ENCODE assay signal across 8 cellular contexts in genomic region chr22:43090130-43090789, GRCh38. TPM values are rescaled to one million over a fixed set of nuclear protein-coding genes. Genes with fewer than 3 reads are reported as not detected.
DNase-seq lines count a peak whose midpoint lies in the region; ATAC-seq and TF ChIP-seq lines count a peak whose summit lies in the region.

No MANE protein-coding gene starts in this region.

- peaks cover under 1 to 19% (median 17%) of the 10 kb centered on the region in 7 donors for H3K4me1 Mint-ChIP-seq in naive thymus-derived CD4-positive, alpha-beta T cell
- H3K4me1 Mint-ChIP-seq in type B pancreatic cell (ENCODE audit: unreplicated experiment): no peaks in the 10 kb centered on the region

- peak; percentile 54 for TF ChIP-seq CTCF in type B pancreatic cell (conservative IDR thresholded peaks at IDR 0.05)

- peaks cover 0 to 1% (median 0%) of the 10 kb centered on the region in 11 donors for H3K9me3 Mint-ChIP-seq in naive thymus-derived CD4-positive, alpha-beta T cell
- H3K9me3 Mint-ChIP-seq in type B pancreatic cell: peaks cover under 1% of the 10 kb centered on the region

- intact Hi-C loops in naive thymus-derived CD4-positive, alpha-beta T cell (cut with micrococcal nuclease): loop anchor here in 1 of 2 donors (5.0 kb wide), 1 partner anchor 308 kb away; no protein-coding TSS in a partner anchor

- H3K36me3 Mint-ChIP-seq in naive thymus-derived CD4-positive, alpha-beta T cell: peaks cover 0 to 9% (median 4%) of the 10 kb centered on the region in 5 donors
- H3K36me3 Mint-ChIP-seq in type B pancreatic cell: peaks cover 4% of the 10 kb centered on the region

- H3K36me3 ChIP-seq in BLaER1: no peaks in the 10 kb centered on the region
- H3K36me3 ChIP-seq in naive thymus-derived CD4-positive, alpha-beta T cell (ENCODE audit: control insufficient read depth in 2 of 3, insufficient read depth in 3 of 3, low read length in 3 of 3): no peaks in the 10 kb centered on the region

- CTCF ChIA-PET in naive thymus-derived CD4-positive, alpha-beta T cell (lab: Charles Lee): interaction anchor here (0.7 to 1.1 kb wide), 3 partner anchors 54 to 469 kb away, joined by 3 to 7 read pairs (median 3); no protein-coding TSS in a partner anchor

- peak; percentile 48 for ATAC-seq in naive thymus-derived CD4-positive, alpha-beta T cell

- H3K4me3 ChIP-seq in BLaER1: no peak overlapping the region
- no peak overlapping the region for H3K4me3 ChIP-seq in naive thymus-derived CD4-positive, alpha-beta T cell (ENCODE audit: low read length)

- no peaks in the 10 kb centered on the region for H3K9me3 ChIP-seq in BLaER1
- no peaks in the 10 kb centered on the region for H3K9me3 ChIP-seq in naive thymus-derived CD4-positive, alpha-beta T cell (ENCODE audit: control insufficient read depth in 2 of 3, low read length in 3 of 3)

- H3K4me3 Mint-ChIP-seq in naive thymus-derived CD4-positive, alpha-beta T cell: peak overlapping the region; percentile 25 to 92 (median 55)
- peak overlapping the region; percentile 89 for H3K4me3 Mint-ChIP-seq in type B pancreatic cell

- H3K9ac ChIP-seq in BLaER1: no peak overlapping the region

- no peaks in the 10 kb centered on the region for H4K20me1 ChIP-seq in BLaER1

- H3K27me3 ChIP-seq in BLaER1: no peaks in the 10 kb centered on the region
- H3K27me3 ChIP-seq in naive thymus-derived CD4-positive, alpha-beta T cell (ENCODE audit: control insufficient read depth in 2 of 2, insufficient read depth in 2 of 2, low read length in 2 of 2): no peaks in the 10 kb centered on the region

- H3K27ac ChIP-seq in BLaER1 (no peak overlapping the region), epithelial cell of prostate (peak overlapping the region; percentile 54)
- no peak overlapping the region for H3K27ac ChIP-seq in naive thymus-derived CD4-positive, alpha-beta T cell (ENCODE audit: low read depth, low read length)

- DNase-seq in H4 (ENCODE audit: low spot score) (peak; percentile 95), NCI-H526 treated with DMSO at 0.1 percent for 48 hours (lab: John Stamatoyannopoulos, UW) (peak; percentile 37), epithelial cell of prostate (ENCODE audit: low read depth, low spot score) (peak; percentile 66), type B pancreatic cell (ENCODE audit: extremely low spot score, unreplicated experiment) (no peak)
- DNase-seq in activated CD4-positive, alpha-beta T cell treated with anti-CD3 and anti-CD28 coated beads, Interleukin-2, amount 50 U/mL, for 48 hours: peak; percentile 53 to 61
- DNase-seq in naive thymus-derived CD4-positive, alpha-beta T cell: peak in 8 of 9 donors; percentile 21 to 53 (median 46)
- DNase-seq in activated CD4-positive, CD25-positive, alpha-beta regulatory T cell (lab: John Stamatoyannopoulos, UW): no peak

- H3K4me1 ChIP-seq in BLaER1: peaks cover 35% of the 10 kb centered on the region
- H3K4me1 ChIP-seq in naive thymus-derived CD4-positive, alpha-beta T cell (ENCODE audit: control insufficient read depth in 2 of 2, insufficient read depth in 2 of 2, low read length in 2 of 2): peaks cover 8 to 13% of the 10 kb centered on the region in 2 donors

- H3K27me3 Mint-ChIP-seq in naive thymus-derived CD4-positive, alpha-beta T cell: no peaks in the 10 kb centered on the region
- H3K27me3 Mint-ChIP-seq in type B pancreatic cell: no peaks in the 10 kb centered on the region

- POLR2A ChIA-PET in naive thymus-derived CD4-positive, alpha-beta T cell (lab: Charles Lee): no interaction called here

- peak overlapping the region in 5 of 9 donors; percentile 10 to 78 (median 74) for H3K27ac Mint-ChIP-seq in naive thymus-derived CD4-positive, alpha-beta T cell
- peak overlapping the region; percentile 76 for H3K27ac Mint-ChIP-seq in type B pancreatic cell

- peak overlapping the region; percentile 97 for H3K4me2 ChIP-seq in BLaER1

RNA-seq across cellular contexts. Expression of gene TTLL1, which starts 1.1 kb away (rescaled TPM):
- total RNA-seq in H4 (2014; rRNA removed; shearing (Covaris generic)): 3.5 and 7.1 TPM in 2 replicates
- 1 to 10 TPM; 4.6 to 7.7 (median 6.9) TPM for total RNA-seq in naive thymus-derived CD4-positive, alpha-beta T cell
- polyA plus RNA-seq in naive thymus-derived CD4-positive, alpha-beta T cell: 10 to 100 TPM; 10.6 to 16.1 TPM
- total RNA-seq in type B pancreatic cell (ENCODE audit: low replicate concordance): 11.0 and 16.9 TPM in 2 replicates

RNA-seq across cellular contexts. Expression of gene BIK, which starts 20.3 kb away (rescaled TPM):
- total RNA-seq in H4 (2014; rRNA removed; shearing (Covaris generic)): 0.45 TPM in 1 of 2 replicates, not detected in the other
- total RNA-seq in naive thymus-derived CD4-positive, alpha-beta T cell: 1 to 10 TPM; 1.1 to 2.6 (median 1.4) TPM
- polyA plus RNA-seq in naive thymus-derived CD4-positive, alpha-beta T cell: 1 to 10 TPM; 2.2 to 4.3 TPM
- 5.4 and 37.9 TPM in 2 replicates for total RNA-seq in type B pancreatic cell (ENCODE audit: low replicate concordance)

RNA-seq across cellular contexts. Expression of gene MCAT, which starts 52.9 kb away (rescaled TPM):
- 14.6 and 16.5 TPM in 2 replicates for total RNA-seq in H4 (2014; rRNA removed; shearing (Covaris generic))
- total RNA-seq in naive thymus-derived CD4-positive, alpha-beta T cell: 10 to 100 TPM in 3 of 5 experiments, 1 to 10 TPM in 2; 7.1 to 17.9 (median 10.5) TPM
- 10 to 100 TPM in 1 of 2 donors, 1 to 10 TPM in 1; 8.9 to 11.7 TPM for polyA plus RNA-seq in naive thymus-derived CD4-positive, alpha-beta T cell
- total RNA-seq in type B pancreatic cell (ENCODE audit: low replicate concordance): 24.0 and 27.0 TPM in 2 replicates

Comparison
In these comparisons a context has a peak if more than half of its experiments do, and no peak if none do; other contexts are left out.
1. DNase-seq: peak in H4 (single experiment), NCI-H526 treated with DMSO at 0.1 percent for 48 hours (single experiment), activated CD4-positive, alpha-beta T cell treated with anti-CD3 and anti-CD28 coated beads, Interleukin-2, amount 50 U/mL, for 48 hours (2 of 2), epithelial cell of prostate (single experiment) and naive thymus-derived CD4-positive, alpha-beta T cell (8 of 9); none in type B pancreatic cell (single experiment) and activated CD4-positive, CD25-positive, alpha-beta regulatory T cell (0 of 4).